In genomic region chr15:80109388-80109787, GRCh38 we compare ENCODE assay signal across 19 cellular contexts.
"Had no signal": no experiment of that assay in that cellular context is flagged by ENCODE, and none has a peak within 500 bp of the region (broad histone marks: within the 10 kb centered on the region; RNA-seq: fewer than 3 reads in every experiment).

No MANE protein-coding gene starts in this region.

- H3K4me3 ChIP-seq: heart left ventricle, spleen, testis, tibial nerve had no signal

- H3K36me3 ChIP-seq: heart left ventricle, tibial nerve had no signal

- DNase-seq: effector memory CD4-positive, alpha-beta T cell; heart left ventricle; hippocampal formation; kidney glomerular epithelial cell; naive thymus-derived CD8-positive, alpha-beta T cell; posterior cingulate gyrus; spleen; stimulated activated CD4-positive, alpha-beta T cell treated with anti-CD3 and anti-CD28 coated beads, Interleukin-15, amount 100 ng/mL, for 24 hours; stimulated activated CD4-positive, alpha-beta T cell treated with anti-CD3 and anti-CD28 coated beads, Interleukin-1b, Interleukin-23, amount 100 ng/mL, for 48 hours; stimulated activated CD4-positive, alpha-beta T cell treated with anti-CD3 and anti-CD28 coated beads, Interleukin-4, amount 100 ng/mL, for 24 hours; stimulated activated naive B cell treated with anti-CD40 and anti-IgM and Interleukin-4, amounts not matched to agents 10 μg/mL and 1 μg/mL and 100 μg/mL, for 72 hours; stimulated activated naive CD8-positive, alpha-beta T cell treated with anti-CD3 and anti-CD28 coated beads, Interleukin-15, amount 100 ng/mL, for 72 hours; testis had no signal

- H3K4me3 Mint-ChIP-seq: naive thymus-derived CD8-positive, alpha-beta T cell; neural crest cell; stimulated activated naive B cell treated with anti-CD40 and anti-IgM and Interleukin-4, amounts not matched to agents 10 μg/mL and 1 μg/mL and 100 μg/mL, for 72 hours; stimulated activated naive CD8-positive, alpha-beta T cell treated with anti-CD3 and anti-CD28 coated beads, Interleukin-15, amount 100 ng/mL, for 72 hours had no signal

- H3K9me3 Mint-ChIP-seq: naive thymus-derived CD8-positive, alpha-beta T cell; neural crest cell; stimulated activated naive B cell treated with anti-CD40 and anti-IgM and Interleukin-4, amounts not matched to agents 10 μg/mL and 1 μg/mL and 100 μg/mL, for 72 hours; stimulated activated naive CD8-positive, alpha-beta T cell treated with anti-CD3 and anti-CD28 coated beads, Interleukin-15, amount 100 ng/mL, for 72 hours had no signal

- H3K27me3 Mint-ChIP-seq: naive thymus-derived CD8-positive, alpha-beta T cell; stimulated activated naive B cell treated with anti-CD40 and anti-IgM and Interleukin-4, amounts not matched to agents 10 μg/mL and 1 μg/mL and 100 μg/mL, for 72 hours; stimulated activated naive CD8-positive, alpha-beta T cell treated with anti-CD3 and anti-CD28 coated beads, Interleukin-15, amount 100 ng/mL, for 72 hours had no signal

- ATAC-seq: heart left ventricle; naive thymus-derived CD8-positive, alpha-beta T cell; sciatic nerve; stimulated activated naive B cell treated with anti-CD40 and anti-IgM and Interleukin-4, amounts not matched to agents 10 μg/mL and 1 μg/mL and 100 μg/mL, for 72 hours; stimulated activated naive CD8-positive, alpha-beta T cell treated with anti-CD3 and anti-CD28 coated beads, Interleukin-15, amount 100 ng/mL, for 72 hours had no signal

- H3K27me3 ChIP-seq: heart left ventricle, spleen, testis, tibial nerve had no signal

- FAIRE-seq: endometrium, frontal cortex, islet of Langerhans had no signal

- H3K27ac Mint-ChIP-seq: stimulated activated naive B cell treated with anti-CD40 and anti-IgM and Interleukin-4, amounts not matched to agents 10 μg/mL and 1 μg/mL and 100 μg/mL, for 72 hours; stimulated activated naive CD8-positive, alpha-beta T cell treated with anti-CD3 and anti-CD28 coated beads, Interleukin-15, amount 100 ng/mL, for 72 hours had no signal

- H3K27ac ChIP-seq: heart left ventricle, spleen, testis, tibial nerve had no signal

- H3K4me1 Mint-ChIP-seq: neural crest cell had no signal
